Comparison of ENCODE assay signal across 8 cellular contexts in genomic region chr3:73056365-73057150, GRCh38. TPM values are rescaled to one million over a fixed set of nuclear protein-coding genes. Genes with fewer than 3 reads are reported as not detected.
DNase-seq lines count a peak whose midpoint lies in the region; ATAC-seq, FAIRE-seq and TF ChIP-seq lines count a peak whose summit lies in the region.

No MANE protein-coding gene starts in this region.

- no peak overlapping the region for H3K4me3 Mint-ChIP-seq in neural crest cell

- H3K27me3 ChIP-seq in OCI-LY3 (ENCODE audit: low read depth, low read length), result no peaks in the 10 kb centered on the region
- no peaks in the 10 kb centered on the region for H3K27me3 ChIP-seq in endothelial cell of umbilical vein (ENCODE audit: control insufficient read depth in 2 of 2, insufficient read depth in 2 of 2, low read length in 2 of 2)

- no peaks in the 10 kb centered on the region for H3K36me3 Mint-ChIP-seq in neural crest cell (ENCODE audit: low read depth)

- peaks cover 5% of the 10 kb centered on the region for H3K36me3 ChIP-seq in OCI-LY3 (replicated peaks; ENCODE audit: low read depth, low read length)
- H3K36me3 ChIP-seq in endothelial cell of umbilical vein (ENCODE audit: control insufficient read depth in 2 of 2, extremely low read depth in 1 of 2, insufficient read depth in 2 of 2, low read length in 2 of 2), result peaks cover 2 to 3% of the 10 kb centered on the region in 2 experiments

- H3K79me2 ChIP-seq in OCI-LY3 (ENCODE audit: low read length) (peaks cover 40% of the 10 kb centered on the region), endothelial cell of umbilical vein (ENCODE audit: control insufficient read depth, insufficient read depth, low read length) (peaks cover 30% of the 10 kb centered on the region)

- POLR2A ChIA-PET in endothelial cell of umbilical vein (lab: Charles Lee), result interaction anchor here (1.0 kb wide), 1 partner anchor 10 kb away, joined by 5 read pairs; no protein-coding TSS in a partner anchor

- intact Hi-C loops in endothelial cell of umbilical vein (cut with micrococcal nuclease), result loop anchor here (1.0 to 2.0 kb wide), 3 partner anchors 60 to 205 kb away; partner anchors contain the start of gene PPP4R2

- FAIRE-seq in A204.1 (lab: Jason Lieb, UNC) (peak; percentile 97), endothelial cell of umbilical vein (lab: Jason Lieb, UNC) (no peak)

- dilution Hi-C loops in endothelial cell of umbilical vein (cut with MboI; ENCODE audit: extremely low pct_ligation_motif_present, low sequenced_read_pairs), result no loop called here

- H3K27ac ChIP-seq in OCI-LY3 (ENCODE audit: low read length), result no peak overlapping the region
- H3K27ac ChIP-seq in endothelial cell of umbilical vein (ENCODE audit: insufficient read depth, low read depth, low read length), result no peak overlapping the region

- H2AFZ ChIP-seq in OCI-LY3 (ENCODE audit: low read depth, low read length) (no peak overlapping the region), endothelial cell of umbilical vein (ENCODE audit: low read depth, low read length) (no peak overlapping the region)

- H3K9me3 ChIP-seq in OCI-LY3 (ENCODE audit: insufficient read depth, low read length), result no peaks in the 10 kb centered on the region
- no peaks in the 10 kb centered on the region for H3K9me3 ChIP-seq in endothelial cell of umbilical vein (replicated peaks; ENCODE audit: control insufficient read depth, insufficient read depth, low read length)

- DNase-seq in GM10266 (ENCODE audit: extremely low spot score) (no peak), endothelial cell of umbilical vein (ENCODE audit: low read depth, low spot score) (peak; percentile 46), neural crest cell (ENCODE audit: low read depth, low spot score) (no peak), retina (no peak)
- no peak for DNase-seq in stimulated activated CD4-positive, alpha-beta T cell treated with anti-CD3 and anti-CD28 coated beads, Interleukin-12 subunit alpha, Interleukin-12 subunit beta, amount 100 ng/mL, for 4 hours

- H4K20me1 ChIP-seq in OCI-LY3 (ENCODE audit: insufficient read depth, low read length), result peaks cover 52% of the 10 kb centered on the region
- peaks cover 16% of the 10 kb centered on the region for H4K20me1 ChIP-seq in endothelial cell of umbilical vein (replicated peaks; ENCODE audit: control insufficient read depth, extremely low read depth, insufficient read depth, low read length)

- H3K27me3 Mint-ChIP-seq in neural crest cell (ENCODE audit: low read depth), result no peaks in the 10 kb centered on the region

- H3K9me1 ChIP-seq in endothelial cell of umbilical vein (replicated peaks; ENCODE audit: control insufficient read depth, extremely low read depth, insufficient read depth, low read length), result no peaks in the 10 kb centered on the region

- CTCF ChIA-PET in endothelial cell of umbilical vein (lab: Charles Lee), result interaction anchor here (0.6 to 6.5 kb wide), 34 partner anchors 10 to 1101 kb away, joined by 3 to 91 read pairs (median 4); partner anchors contain the start of genes GXYLT2, PPP4R2 and SHQ1

- H3K4me3 ChIP-seq in OCI-LY3 (ENCODE audit: low read length) (no peak overlapping the region), endothelial cell of umbilical vein (replicated peaks in 1 of 3; ENCODE audit: insufficient read depth in 1 of 3, low read depth in 1 of 3, low read length in 3 of 3) (no peak overlapping the region)

- ATAC-seq in GM21786 (IDR thresholded peaks at IDR 0.05; ENCODE audit: unreplicated experiment), result no peak

- no peaks in the 10 kb centered on the region for H3K9me3 Mint-ChIP-seq in neural crest cell

- no peak overlapping the region for H3K27ac Mint-ChIP-seq in neural crest cell (ENCODE audit: unreplicated experiment)

- H3K9ac ChIP-seq in OCI-LY3 (ENCODE audit: low read length) (no peak overlapping the region), endothelial cell of umbilical vein (replicated peaks; ENCODE audit: extremely low read depth, insufficient read depth, low read length) (no peak overlapping the region)

- TF ChIP-seq CTCF in GM10266 (IDR thresholded peaks at IDR 0.05; ENCODE audit: control insufficient read depth, insufficient read depth, low read depth, missing control alignments), result peak; percentile 45
- TF ChIP-seq CTCF in OCI-LY3 (IDR thresholded peaks at IDR 0.05; ENCODE audit: low read depth, low read length), result peak; percentile 68
- peak in 1 of 2 donors; percentile 4 for TF ChIP-seq CTCF in endothelial cell of umbilical vein (IDR thresholded peaks at IDR 0.05; ENCODE audit: extremely low read depth in 1 of 2, insufficient read depth in 1 of 2, low read depth in 1 of 2, low read length in 2 of 2)
- peak; percentile 72 for TF ChIP-seq CTCF in neural crest cell (conservative IDR thresholded peaks at IDR 0.05)

- peak overlapping the region; percentile 25 for H3K4me2 ChIP-seq in OCI-LY3 (ENCODE audit: low read length)
- H3K4me2 ChIP-seq in endothelial cell of umbilical vein (ENCODE audit: insufficient read depth, low read length), result no peak overlapping the region

- H3K4me1 Mint-ChIP-seq in neural crest cell, result peaks cover 11% of the 10 kb centered on the region

- no TSS peak for BruUV-seq in endothelial cell of umbilical vein (replicated peaks; lab: Mats Ljungman, UMichigan)

- no peaks in the 10 kb centered on the region; the same call in 1 of the 2 replicates for H3K4me1 ChIP-seq in OCI-LY3 (ENCODE audit: low read length)
- peaks cover 4% of the 10 kb centered on the region for H3K4me1 ChIP-seq in endothelial cell of umbilical vein (ENCODE audit: control insufficient read depth, extremely low read depth, insufficient read depth, low read length)

- TF ChIP-seq POLR2A in endothelial cell of umbilical vein (IDR thresholded peaks at IDR 0.05; ENCODE audit: low read depth, low read length), result no peak

TF ChIP-seq in endothelial cell of umbilical vein, 7 proteins besides CTCF, POLR2A, EP300 and RAD21:
- TF ChIP-seq JUN (IDR thresholded peaks at IDR 0.05; ENCODE audit: borderline replicate concordance, insufficient read depth, insufficient read length, low read depth) (no peak), MAX (IDR thresholded peaks at IDR 0.05; ENCODE audit: insufficient read depth, insufficient read length) (no peak), FOS (IDR thresholded peaks at IDR 0.05; ENCODE audit: borderline replicate concordance, insufficient read depth, low read length) (no peak), GATA2 (IDR thresholded peaks at IDR 0.05; ENCODE audit: insufficient read depth, insufficient read length, low read depth, low read length) (no peak), MYC (IDR thresholded peaks at IDR 0.05; ENCODE audit: low read depth, low read length) (no peak), POLR2AphosphoS5 (IDR thresholded peaks at IDR 0.05; ENCODE audit: insufficient read depth, low read depth, low read length) (no peak), EZH2 (IDR thresholded peaks at IDR 0.05; ENCODE audit: borderline replicate concordance, low read depth, low read length, severe bottlenecking) (no peak)

RNA-seq across cellular contexts. Expression of gene EBLN2, which starts 4.9 kb away (rescaled TPM):
- 7.3 and 7.7 TPM in 2 replicates for total RNA-seq in endothelial cell of umbilical vein
- polyA plus RNA-seq in endothelial cell of umbilical vein, result 2.5 and 2.8 TPM in 2 replicates
- 0.19 and 0.75 TPM in 2 replicates for polyA plus RNA-seq in endothelial cell of umbilical vein (2011; cell fraction: cytosol; rRNA removed)
- 15.0 and 19.9 TPM in 2 replicates for polyA plus RNA-seq in endothelial cell of umbilical vein (2011; cell fraction: nucleus; rRNA removed)
- 1.6 and 2.4 TPM in 2 replicates for polyA plus RNA-seq in endothelial cell of umbilical vein (2012)
- 9.8 and 14.0 TPM in 2 replicates for polyA minus RNA-seq in endothelial cell of umbilical vein
- polyA minus RNA-seq in endothelial cell of umbilical vein (2011; cell fraction: cytosol; rRNA and poly(A)+ RNA removed), result 1.3 TPM
- 21.2 and 27.0 TPM in 2 replicates for polyA minus RNA-seq in endothelial cell of umbilical vein (2011; cell fraction: nucleus; rRNA and poly(A)+ RNA removed)
- total RNA-seq in neural crest cell, result 7.0 and 7.8 TPM in 2 replicates

RNA-seq across cellular contexts. Expression of gene PPP4R2, which starts 59.9 kb away (rescaled TPM):
- total RNA-seq in endothelial cell of umbilical vein (74.4 and 75.4 TPM in 2 replicates), neural crest cell (99.9 and 105 TPM in 2 replicates)
- 4.8 and 6.5 TPM in 2 replicates for polyA plus RNA-seq in endothelial cell of umbilical vein
- polyA plus RNA-seq in endothelial cell of umbilical vein (2011; cell fraction: cytosol; rRNA removed), result 12.6 and 17.2 TPM in 2 replicates
- polyA plus RNA-seq in endothelial cell of umbilical vein (2011; cell fraction: nucleus; rRNA removed), result 22.9 and 27.4 TPM in 2 replicates
- 37.9 and 48.6 TPM in 2 replicates for polyA plus RNA-seq in endothelial cell of umbilical vein (2012)
- polyA minus RNA-seq in endothelial cell of umbilical vein, result 12.0 and 14.9 TPM in 2 replicates
- polyA minus RNA-seq in endothelial cell of umbilical vein (2011; cell fraction: cytosol; rRNA and poly(A)+ RNA removed), result 24.7 TPM
- polyA minus RNA-seq in endothelial cell of umbilical vein (2011; cell fraction: nucleus; rRNA and poly(A)+ RNA removed), result 16.1 and 23.7 TPM in 2 replicates
